Comparison of ENCODE assay signal across 11 cellular contexts in the genomic region with DNA sequence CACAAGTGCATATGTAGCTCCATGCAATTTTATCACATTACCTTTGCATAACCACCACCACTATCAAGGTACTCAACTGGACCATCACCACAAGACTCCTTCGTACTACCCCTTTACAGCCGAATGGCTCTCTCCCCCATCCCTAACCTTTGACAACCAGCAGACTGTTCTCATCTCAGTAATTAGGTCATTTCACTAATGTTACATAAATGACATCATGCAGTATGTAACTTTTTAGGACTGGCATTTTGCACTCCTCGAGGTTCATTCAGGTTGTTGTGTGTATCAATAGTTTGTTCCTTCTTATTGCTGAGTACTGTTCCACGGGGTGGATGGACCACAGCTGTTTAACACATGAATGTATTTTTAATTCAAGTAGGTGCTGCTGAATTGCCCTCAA.
"Had no signal": no experiment of that assay in that cellular context is flagged by ENCODE, and none has a peak within 500 bp of the region (broad histone marks: within the 10 kb centered on the region; RNA-seq: fewer than 3 reads in every experiment).

No MANE protein-coding gene starts in this region.

- H3K27ac Mint-ChIP-seq: GM23338, H9, HFFc6 had no signal

- H2AFZ ChIP-seq: GM23248, GM23338 had no signal

- H3K9ac ChIP-seq: GM23248 had no signal

- H3K4me3 ChIP-seq: GM23248, GM23338, HAP-1 had no signal

- ATAC-seq: GM23338, HCT116 had no signal

- H3K4me2 ChIP-seq: GM23338 had no signal

- H3K4me1 ChIP-seq: HAP-1 had no signal

- H3K9me3 Mint-ChIP-seq: GM23338, H9, HFFc6 had no signal

- H3K36me3 ChIP-seq: HAP-1 had no signal

- H3K4me3 Mint-ChIP-seq: GM23338, H9, HFFc6 had no signal

- H3K27ac ChIP-seq: GM23248 had no signal

- H3K9me3 ChIP-seq: HAP-1 had no signal

- DNase-seq: GM23248, GOT3, H7, H9, HCEC 1CT had no signal

- FAIRE-seq: H1, H54 had no signal

- H3K4me1 Mint-ChIP-seq: GM23338 had no signal
